ENCODE assay signal across 1 cellular context in genomic region chr22:39016592-39016991, GRCh38.
TF ChIP-seq lines count a peak whose summit lies in the region.

No MANE protein-coding gene starts in this region.

TF ChIP-seq in WTC11, 78 proteins besides CTCF, POLR2A, EP300 and RAD21 (continued from another document):
- TF ChIP-seq ZNF281 (CRISPR knock-in tag; IDR thresholded peaks at IDR 0.05): no peak
- no peak for TF ChIP-seq RELA (CRISPR knock-in tag; IDR thresholded peaks at IDR 0.05; ENCODE audit: borderline replicate concordance)
- TF ChIP-seq NFE2L1 (CRISPR knock-in tag; IDR thresholded peaks at IDR 0.05): no peak
- no peak for TF ChIP-seq ETV6 (CRISPR knock-in tag; IDR thresholded peaks at IDR 0.05)
- no peak for TF ChIP-seq JUN (CRISPR knock-in tag; IDR thresholded peaks at IDR 0.05)
